Comparison of ENCODE assay signal across 16 cellular contexts in the genomic region with DNA sequence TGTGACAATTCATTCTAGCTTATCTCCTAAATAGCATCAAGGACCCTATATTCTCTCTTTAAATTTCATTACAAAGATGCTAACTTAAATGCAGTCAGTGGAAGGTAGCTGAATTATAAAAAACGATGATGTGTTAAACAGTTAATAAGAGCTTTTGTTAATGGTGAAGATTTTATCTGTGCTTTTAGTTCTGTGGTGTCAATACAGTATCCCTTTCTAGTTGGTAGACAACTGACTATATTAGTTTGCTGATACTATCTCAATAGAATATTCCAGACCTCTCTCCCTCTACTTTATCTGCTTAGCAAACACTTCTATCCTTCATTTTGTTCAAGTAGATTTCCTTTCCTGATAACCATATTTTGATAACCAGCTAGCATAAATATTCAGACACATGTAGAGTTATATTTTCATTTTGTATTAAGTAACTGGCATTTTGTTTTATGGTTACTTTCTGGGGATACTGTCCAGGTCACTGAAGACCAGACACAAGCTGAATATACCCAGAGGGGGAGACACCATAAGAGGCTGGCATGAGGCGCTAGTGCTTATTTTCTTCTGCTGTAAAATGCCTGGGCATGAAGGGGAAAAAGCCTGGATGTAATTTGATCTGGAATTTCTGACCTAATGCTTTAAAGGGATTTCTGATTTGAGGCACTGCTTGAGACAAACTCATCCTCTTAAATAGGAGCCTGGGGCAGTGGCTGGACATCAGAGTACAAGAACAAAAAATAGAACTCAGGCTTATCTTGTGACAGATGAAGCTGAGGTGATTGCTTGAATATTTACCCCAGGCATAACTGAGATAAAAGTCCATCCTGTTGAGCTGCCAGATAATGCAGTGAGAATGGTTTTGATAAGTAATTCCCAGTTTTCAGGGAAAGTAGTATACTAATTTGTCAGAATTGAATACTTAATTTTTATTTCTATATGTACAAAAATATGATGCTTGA.
"Had no signal": no experiment of that assay in that cellular context is flagged by ENCODE, and none has a peak within 500 bp of the region (broad histone marks: within the 10 kb centered on the region; RNA-seq: fewer than 3 reads in every experiment).

No MANE protein-coding gene starts in this region.

- H3K4me1 ChIP-seq: ascending aorta, pancreas, stomach, testis, upper lobe of right lung had no signal

- H3K4me3 ChIP-seq: ascending aorta, dorsolateral prefrontal cortex, pancreas, stomach, testis, upper lobe of right lung had no signal

- H3K9me3 ChIP-seq: ascending aorta, pancreas, stomach, testis, upper lobe of right lung had no signal

- ATAC-seq: pancreas, sciatic nerve, upper lobe of right lung had no signal

- H3K27ac ChIP-seq: ascending aorta, dorsolateral prefrontal cortex, pancreas, stomach, testis, upper lobe of right lung had no signal

- DNase-seq: activated B cell treated with CpG ODN at 0.5 μM for 24 hours; activated CD4-positive, alpha-beta T cell treated with anti-CD3 and anti-CD28 coated beads, Interleukin-2, amount 10 ng/mL, durations not matched to agents 7 days and 5 days; activated naive CD8-positive, alpha-beta T cell treated with anti-CD3 and anti-CD28 coated beads, Interleukin-2, amount 10 ng/mL, durations not matched to agents 7 days and 5 days; dorsolateral prefrontal cortex; erythroblast; hippocampal formation; kidney glomerular epithelial cell; midbrain; pancreas; stimulated activated CD4-positive, alpha-beta T cell treated with anti-CD3 and anti-CD28 coated beads, Interleukin-1b, Interleukin-23, amount 100 ng/mL, for 48 hours; stomach; T-helper 2 cell; testis; upper lobe of right lung had no signal

- H3K36me3 ChIP-seq: ascending aorta, pancreas, stomach, upper lobe of right lung had no signal

- H3K27me3 ChIP-seq: ascending aorta, dorsolateral prefrontal cortex, pancreas, stomach, testis, upper lobe of right lung had no signal
